ENCODE assay signal across 19 cellular contexts in the genomic region with DNA sequence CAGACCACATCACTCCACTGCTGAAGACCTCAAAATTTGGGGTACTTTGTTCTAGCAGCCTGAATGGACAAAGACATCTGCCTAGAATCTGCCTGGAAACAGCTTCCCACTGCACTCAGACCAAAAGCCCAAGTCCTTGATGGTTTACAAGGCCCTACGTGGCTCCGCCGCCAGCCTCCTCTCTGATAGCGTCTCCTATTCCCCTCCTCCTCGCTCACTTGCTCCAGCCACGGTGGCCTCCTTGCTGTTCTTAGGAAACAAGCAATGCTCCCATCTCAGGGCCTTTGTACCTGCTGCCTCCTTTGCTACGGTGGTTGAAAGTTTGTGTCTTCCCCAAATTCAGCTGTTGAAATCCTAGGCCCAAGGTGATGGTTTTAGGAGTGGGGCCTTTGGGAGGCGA. TPM values are rescaled to one million over a fixed set of nuclear protein-coding genes. Genes with fewer than 3 reads are reported as not detected.
DNase-seq lines count a peak whose midpoint lies in the region; ATAC-seq and TF ChIP-seq lines count a peak whose summit lies in the region.
"Had no signal": no experiment of that assay in that cellular context is flagged by ENCODE, and none has a peak within 500 bp of the region (broad histone marks: within the 10 kb centered on the region; RNA-seq: fewer than 3 reads in every experiment).

No MANE protein-coding gene starts in this region.

- H3K4me1 Mint-ChIP-seq in natural killer cell treated with Interleukin-12 subunit alpha and Interleukin-12 subunit beta and Interleukin-15 and Interleukin-18, amount 100 ng/mL, for 72 hours (ENCODE audit: low read depth in 2 of 2), result peaks cover 0 to 3% of the 10 kb centered on the region in 2 donors
- peaks cover 0 to 5% of the 10 kb centered on the region in 2 donors for H3K4me1 Mint-ChIP-seq in natural killer cell
- H3K4me1 Mint-ChIP-seq in progenitor cell of endocrine pancreas (ENCODE audit: low read depth), result peaks cover 37% of the 10 kb centered on the region
- H3K4me1 Mint-ChIP-seq: B cell had no signal

- no peaks in the 10 kb centered on the region for H3K27me3 ChIP-seq in uterus
- H3K27me3 ChIP-seq: MG63 had no signal

- no peaks in the 10 kb centered on the region for H3K36me3 ChIP-seq in uterus
- H3K36me3 ChIP-seq: MG63 had no signal

- peaks cover 31 to 32% of the 10 kb centered on the region in 2 donors for H3K27me3 Mint-ChIP-seq in natural killer cell treated with Interleukin-12 subunit alpha and Interleukin-12 subunit beta and Interleukin-15 and Interleukin-18, amount 100 ng/mL, for 72 hours
- peaks cover 18 to 32% of the 10 kb centered on the region in 2 donors for H3K27me3 Mint-ChIP-seq in natural killer cell (ENCODE audit: low read depth in 2 of 2)
- peaks cover 9% of the 10 kb centered on the region for H3K27me3 Mint-ChIP-seq in progenitor cell of endocrine pancreas

- no peaks in the 10 kb centered on the region for H3K9me3 ChIP-seq in uterus
- H3K9me3 ChIP-seq: MG63 had no signal

- ATAC-seq in natural killer cell treated with Interleukin-12 subunit alpha and Interleukin-12 subunit beta and Interleukin-15 and Interleukin-18, amount 100 ng/mL, for 72 hours, result no peak
- no peak for ATAC-seq in natural killer cell
- ATAC-seq in activated CD4-positive, CD25-positive, alpha-beta regulatory T cell treated with anti-CD3 and anti-CD28 coated beads, Interleukin-2, amount 50 U/mL, for 24 hours, result no peak
- ATAC-seq in GM21390 (IDR thresholded peaks at IDR 0.05; ENCODE audit: unreplicated experiment), result no peak
- ATAC-seq: Panc1 had no signal

- peak; percentile 46 for DNase-seq in natural killer cell treated with Interleukin-12 subunit alpha and Interleukin-12 subunit beta and Interleukin-15 and Interleukin-18, amount 100 ng/mL, for 72 hours (ENCODE audit: low spot score)
- DNase-seq in natural killer cell (no peak), islet precursor cell (peak; percentile 39), progenitor cell of endocrine pancreas (ENCODE audit: low spot score, unreplicated experiment) (no peak), uterus (peak; percentile 6 to 12)
- DNase-seq in activated CD4-positive, CD25-positive, alpha-beta regulatory T cell treated with anti-CD3 and anti-CD28 coated beads, Interleukin-2, amount 50 U/mL, for 72 hours, result no peak
- DNase-seq: HCEC 1CT, MG63, NCI-H1092 treated with DMSO at 0.1 percent for 48 hours, NCI-H1694, NCI-H510A treated with DMSO at 0.1 percent for 48 hours, NCI-H82, Right ventricle myocardium superior had no signal

- no peak overlapping the region for H3K27ac Mint-ChIP-seq in natural killer cell treated with Interleukin-12 subunit alpha and Interleukin-12 subunit beta and Interleukin-15 and Interleukin-18, amount 100 ng/mL, for 72 hours
- H3K27ac Mint-ChIP-seq in natural killer cell, result no peak overlapping the region
- peak overlapping the region; percentile 22 for H3K27ac Mint-ChIP-seq in progenitor cell of endocrine pancreas
- H3K27ac Mint-ChIP-seq: B cell; CD4-positive, alpha-beta T cell had no signal

- H3K4me3 ChIP-seq in uterus, result no peak overlapping the region
- H3K4me3 ChIP-seq: MG63 had no signal

- H3K9me3 Mint-ChIP-seq in natural killer cell treated with Interleukin-12 subunit alpha and Interleukin-12 subunit beta and Interleukin-15 and Interleukin-18, amount 100 ng/mL, for 72 hours, result no peaks in the 10 kb centered on the region
- no peaks in the 10 kb centered on the region for H3K9me3 Mint-ChIP-seq in natural killer cell
- H3K9me3 Mint-ChIP-seq in progenitor cell of endocrine pancreas (ENCODE audit: low read depth), result no peaks in the 10 kb centered on the region
- H3K9me3 Mint-ChIP-seq: CD4-positive, alpha-beta T cell had no signal

- no peak overlapping the region for H3K4me3 Mint-ChIP-seq in natural killer cell treated with Interleukin-12 subunit alpha and Interleukin-12 subunit beta and Interleukin-15 and Interleukin-18, amount 100 ng/mL, for 72 hours
- no peak overlapping the region for H3K4me3 Mint-ChIP-seq in natural killer cell
- H3K4me3 Mint-ChIP-seq in progenitor cell of endocrine pancreas (ENCODE audit: low read depth), result no peak overlapping the region
- H3K4me3 Mint-ChIP-seq: B cell; CD4-positive, alpha-beta T cell had no signal

- no peak overlapping the region for H3K27ac ChIP-seq in uterus

- H3K36me3 Mint-ChIP-seq in natural killer cell treated with Interleukin-12 subunit alpha and Interleukin-12 subunit beta and Interleukin-15 and Interleukin-18, amount 100 ng/mL, for 72 hours, result no peaks in the 10 kb centered on the region
- H3K36me3 Mint-ChIP-seq in natural killer cell (no peaks in the 10 kb centered on the region), progenitor cell of endocrine pancreas (ENCODE audit: insufficient read depth) (no peaks in the 10 kb centered on the region)

- intact Hi-C loops in natural killer cell (cut with micrococcal nuclease), result no loop called here
- intact Hi-C loops in uterus (cut with DNase I; ENCODE audit: low total_unique reads), result no loop called here

- TF ChIP-seq POLR2A in uterus (IDR thresholded peaks at IDR 0.05), result no peak

- no peak for TF ChIP-seq CTCF in natural killer cell (IDR thresholded peaks at IDR 0.05)
- no peak for TF ChIP-seq CTCF in progenitor cell of endocrine pancreas (IDR thresholded peaks at IDR 0.05; ENCODE audit: unreplicated experiment)
- TF ChIP-seq CTCF in uterus (IDR thresholded peaks at IDR 0.05), result no peak

- H3K4me1 ChIP-seq in uterus, result peaks cover 0 to 13% of the 10 kb centered on the region in 2 donors

RNA-seq across cellular contexts. Expression of gene SORCS2, which starts 34.7 kb away (rescaled TPM):
- under 1 TPM; 0.17 to 0.21 TPM for total RNA-seq in natural killer cell treated with Interleukin-12 subunit alpha and Interleukin-12 subunit beta and Interleukin-15 and Interleukin-18, amount 100 ng/mL, for 72 hours
- total RNA-seq in natural killer cell (1 to 10 TPM; 1.2 to 2.5 (median 1.4) TPM), progenitor cell of endocrine pancreas (2.2 and 2.9 TPM in 2 replicates), uterus (10 to 100 TPM in 1 of 4 donors, 1 to 10 TPM in 1, under 1 TPM in 2; 0.26 to 17.1 (median 2.9) TPM)
- total RNA-seq: B cell; CD4-positive, alpha-beta T cell; HT-29 had no signal

Comparison
In these comparisons a context has a peak if more than half of its experiments do, and no peak if none do; other contexts are left out.
1. DNase-seq: peak in natural killer cell treated with Interleukin-12 subunit alpha and Interleukin-12 subunit beta and Interleukin-15 and Interleukin-18, amount 100 ng/mL, for 72 hours (single experiment), islet precursor cell (single experiment) and uterus (2 of 2); none in natural killer cell (single experiment), progenitor cell of endocrine pancreas (single experiment) and activated CD4-positive, CD25-positive, alpha-beta regulatory T cell treated with anti-CD3 and anti-CD28 coated beads, Interleukin-2, amount 50 U/mL, for 72 hours (single experiment).